ENCODE assay signal across 19 cellular contexts in the genomic region with DNA sequence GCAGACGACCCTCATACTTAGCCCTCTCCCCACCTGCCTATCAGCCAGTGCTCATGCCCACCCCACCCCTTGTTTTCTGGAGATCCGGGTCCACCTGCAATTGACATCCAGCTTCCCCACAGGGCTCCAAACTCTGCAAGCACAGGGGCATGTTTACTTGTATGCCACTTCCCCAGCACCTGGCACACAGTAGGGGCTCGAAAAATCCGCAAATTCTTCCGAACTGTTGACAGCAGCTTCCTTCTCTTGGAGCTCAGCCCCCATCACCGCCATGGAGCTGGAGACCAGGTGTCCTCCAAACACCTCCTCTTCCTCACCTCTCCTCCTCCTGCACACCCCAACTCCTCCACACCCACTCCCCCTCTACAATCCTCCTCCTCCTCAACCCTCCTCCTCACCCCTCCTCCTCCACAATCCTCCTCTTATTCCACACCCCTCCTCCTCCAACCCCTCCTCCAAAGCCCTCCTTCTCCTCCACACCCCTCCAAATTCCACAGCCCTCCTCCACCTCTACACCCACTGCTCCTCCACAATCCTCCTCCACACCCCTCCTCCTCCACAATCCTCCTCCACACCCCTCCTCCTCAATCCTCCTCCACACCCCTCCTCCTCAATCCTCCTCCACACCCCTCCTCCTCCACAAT.
DNase-seq lines count a peak whose midpoint lies in the region; ATAC-seq, FAIRE-seq and TF ChIP-seq lines count a peak whose summit lies in the region.
"Had no signal": no experiment of that assay in that cellular context is flagged by ENCODE, and none has a peak within 500 bp of the region (broad histone marks: within the 10 kb centered on the region; RNA-seq: fewer than 3 reads in every experiment).

No MANE protein-coding gene starts in this region.

- no peak overlapping the region for H3K27ac ChIP-seq in right atrium auricular region
- H3K27ac ChIP-seq in kidney (ENCODE audit: low read depth in 2 of 2, low read length in 2 of 2), result no peak overlapping the region
- H3K27ac ChIP-seq: pancreas had no signal

- no peak overlapping the region for H3K4me3 ChIP-seq in right atrium auricular region
- H3K4me3 ChIP-seq in kidney (ENCODE audit: low read length in 2 of 2), result no peak overlapping the region
- H3K4me3 ChIP-seq: pancreas, skin epidermis had no signal

- H3K9ac ChIP-seq in kidney (ENCODE audit: low read length in 2 of 2), result no peak overlapping the region

- H3K36me3 ChIP-seq in right atrium auricular region, result peaks cover 30% of the 10 kb centered on the region
- peaks cover 10 to 16% of the 10 kb centered on the region in 2 donors for H3K36me3 ChIP-seq in kidney (ENCODE audit: control insufficient read depth in 1 of 2, insufficient read depth in 2 of 2, low read length in 2 of 2)

- no peak for ATAC-seq in Right ventricle myocardium superior (ENCODE audit: poor library complexity)
- ATAC-seq: effector memory CD8-positive, alpha-beta T cell had no signal

- no peak for FAIRE-seq in kidney (lab: Jason Lieb, UNC)
- FAIRE-seq: GM12892, pancreas had no signal

- no peak for TF ChIP-seq CTCF in right atrium auricular region (IDR thresholded peaks at IDR 0.05)
- TF ChIP-seq CTCF in kidney (IDR thresholded peaks at IDR 0.05; ENCODE audit: borderline replicate concordance, extremely low read depth, insufficient read depth), result no peak

- H3K9me3 ChIP-seq in right atrium auricular region (no peaks in the 10 kb centered on the region), kidney (ENCODE audit: control insufficient read depth in 1 of 2, low read length in 2 of 2) (no peaks in the 10 kb centered on the region)
- H3K9me3 ChIP-seq: pancreas had no signal

- H3K4me1 ChIP-seq in right atrium auricular region (peaks cover 0 to 11% of the 10 kb centered on the region in 2 donors), kidney (ENCODE audit: control insufficient read depth in 1 of 2, insufficient read depth in 1 of 2, low read depth in 1 of 2, low read length in 2 of 2) (peaks cover 3 to 5% of the 10 kb centered on the region in 2 donors)

- no peaks in the 10 kb centered on the region for H3K27me3 ChIP-seq in right atrium auricular region
- H3K27me3 ChIP-seq: pancreas had no signal

- intact Hi-C loops in Right ventricle myocardium superior (cut with DNase I), result no loop called here
- intact Hi-C loops in kidney (cut with DNase I), result no loop called here

- DNase-seq in DMS53 (lab: John Stamatoyannopoulos, UW) (peak; percentile 12), DMS53 treated with DMSO at 0.1 percent for 48 hours (lab: John Stamatoyannopoulos, UW; ENCODE audit: unreplicated experiment) (no peak), Right ventricle myocardium superior (peak; percentile 21), right atrium auricular region (ENCODE audit: low spot score) (no peak), kidney (peak; percentile 47), NK-92 (lab: John Stamatoyannopoulos, UW; ENCODE audit: unreplicated experiment) (no peak), COR-L47 (lab: John Stamatoyannopoulos, UW) (no peak), SKM-1 treated with dmso at 0.1 percent for 144 hours (lab: John Stamatoyannopoulos, UW; ENCODE audit: unreplicated experiment) (no peak)
- DNase-seq: 8988T; cerebellar nuclear complex; effector memory CD8-positive, alpha-beta T cell; NCI-H1930; NCI-H446 treated with DMSO at 0.1 percent for 48 hours; SHP77; stimulated activated CD4-positive, alpha-beta T cell treated with anti-CD3 and anti-CD28 coated beads, Interleukin-4, amount 100 ng/mL, for 1 hour; T1000 had no signal

Comparison
In these comparisons a context has a peak if more than half of its experiments do, and no peak if none do; other contexts are left out.
1. DNase-seq: peak in DMS53 (single experiment), Right ventricle myocardium superior (single experiment) and kidney (single experiment); none in DMS53 treated with DMSO at 0.1 percent for 48 hours (single experiment), right atrium auricular region (single experiment), NK-92 (single experiment), COR-L47 (single experiment) and SKM-1 treated with dmso at 0.1 percent for 144 hours (single experiment).